ENCODE assay signal across 16 cellular contexts in genomic region chr10:72303424-72304128, GRCh38. TPM values are rescaled to one million over a fixed set of nuclear protein-coding genes. Genes with fewer than 3 reads are reported as not detected.
DNase-seq lines count a peak whose midpoint lies in the region; ATAC-seq and TF ChIP-seq lines count a peak whose summit lies in the region.
"Had no signal": no experiment of that assay in that cellular context is flagged by ENCODE, and none has a peak within 500 bp of the region (broad histone marks: within the 10 kb centered on the region; RNA-seq: fewer than 3 reads in every experiment).

No MANE protein-coding gene starts in this region.

- no peak overlapping the region for H3K4me3 ChIP-seq in right cardiac atrium (ENCODE audit: low read length)
- no peak overlapping the region for H3K4me3 ChIP-seq in heart right ventricle
- no peak overlapping the region for H3K4me3 ChIP-seq in Panc1 (ENCODE audit: low read depth in 2 of 2, low read length in 2 of 2)
- H3K4me3 ChIP-seq: colonic mucosa, SK-N-MC, transverse colon had no signal

- no peaks in the 10 kb centered on the region for H3K36me3 ChIP-seq in heart right ventricle
- no peaks in the 10 kb centered on the region for H3K36me3 ChIP-seq in Panc1 (ENCODE audit: control insufficient read depth, insufficient read depth, low read length)
- H3K36me3 ChIP-seq: colonic mucosa, transverse colon had no signal

- H3K27me3 Mint-ChIP-seq in brain (no peaks in the 10 kb centered on the region), HFFc6 (ENCODE audit: insufficient read depth) (peaks cover 2% of the 10 kb centered on the region; the same call in 1 of the 2 replicates)
- H3K27me3 Mint-ChIP-seq: memory B cell had no signal

- no TSS peak for BruUV-seq in Panc1 (replicated peaks; lab: Mats Ljungman, UMichigan)

- POLR2A ChIA-PET in Panc1 (lab: Charles Lee), result no interaction called here

- intact Hi-C loops in right cardiac atrium (cut with DNase I) (no loop called here), heart right ventricle (cut with DNase I) (no loop called here), Panc1 (cut with micrococcal nuclease; ENCODE audit: unreplicated experiment) (no loop called here)

- H3K4me1 Mint-ChIP-seq in brain (peaks cover 35% of the 10 kb centered on the region), HFFc6 (ENCODE audit: low read depth) (peaks cover 19% of the 10 kb centered on the region)

- ATAC-seq in right cardiac atrium, result no peak
- ATAC-seq in heart right ventricle, result no peak
- ATAC-seq in Panc1, result peak; percentile 51; the same call in 1 of the 2 replicates
- ATAC-seq in GM18520 (IDR thresholded peaks at IDR 0.05; ENCODE audit: unreplicated experiment), result no peak
- ATAC-seq in HG03039 (IDR thresholded peaks at IDR 0.05; ENCODE audit: unreplicated experiment), result no peak

- H3K27ac ChIP-seq in right cardiac atrium (ENCODE audit: low read length) (no peak overlapping the region), heart right ventricle (no peak overlapping the region), Panc1 (ENCODE audit: low read length) (peak overlapping the region; percentile 74)
- H3K27ac ChIP-seq: colonic mucosa, epithelial cell of prostate, SK-N-MC, transverse colon had no signal

- 83% methylated on average over 8 of the region's 8 CpGs for WGBS in right cardiac atrium
- WGBS in heart right ventricle, 2 donors, result 87 to 89% methylated on average over 8 of the region's 8 CpGs

- TF ChIP-seq CTCF in heart right ventricle (IDR thresholded peaks at IDR 0.05) (no peak), Panc1 (IDR thresholded peaks at IDR 0.05) (no peak), brain (conservative IDR thresholded peaks at IDR 0.05) (no peak), HFFc6 (IDR thresholded peaks at IDR 0.05) (no peak)

- H3K4me1 ChIP-seq in right cardiac atrium (ENCODE audit: control insufficient read depth, insufficient read depth, low read length) (peaks cover 6% of the 10 kb centered on the region), heart right ventricle (peaks cover 3 to 41% (median 20%) of the 10 kb centered on the region in 9 donors), Panc1 (ENCODE audit: control insufficient read depth, insufficient read depth, low read length) (peaks cover 23% of the 10 kb centered on the region)

- H3K4me3 Mint-ChIP-seq in brain (peak overlapping the region in 1 of 5 experiments; percentile 14), HFFc6 (no peak overlapping the region)
- H3K4me3 Mint-ChIP-seq: memory B cell had no signal

- CTCF ChIA-PET in Panc1 (lab: Charles Lee), result interaction anchor here (0.5 kb wide), 1 partner anchor 280 kb away, joined by 3 read pairs; no protein-coding TSS in a partner anchor

- peaks cover 0 to 4% (median 0%) of the 10 kb centered on the region in 5 experiments for H3K9me3 Mint-ChIP-seq in brain
- H3K9me3 Mint-ChIP-seq in HFFc6, result no peaks in the 10 kb centered on the region
- H3K9me3 Mint-ChIP-seq: memory B cell had no signal

- H3K27ac Mint-ChIP-seq in brain (peak overlapping the region in 4 of 5 experiments; percentile 23 to 80 (median 50)), HFFc6 (no peak overlapping the region)
- H3K27ac Mint-ChIP-seq: memory B cell had no signal

- in situ Hi-C loops in Panc1 (cut with HindIII; ENCODE audit: low pct_unique_long_range_greater_than_20kb, low sequenced_read_pairs), result loop anchor here (25.0 kb wide), 1 partner anchor 341 kb away; the partner anchor contains the start of gene CHST3

- H3K9me3 ChIP-seq in right cardiac atrium (ENCODE audit: control insufficient read depth, low read length), result no peaks in the 10 kb centered on the region
- H3K9me3 ChIP-seq in heart right ventricle, result no peaks in the 10 kb centered on the region
- H3K9me3 ChIP-seq in Panc1 (ENCODE audit: control insufficient read depth, insufficient read depth, low read depth, low read length), result no peaks in the 10 kb centered on the region
- H3K9me3 ChIP-seq: colonic mucosa, transverse colon had no signal

- H3K27me3 ChIP-seq in right cardiac atrium (ENCODE audit: control insufficient read depth, insufficient read depth), result no peaks in the 10 kb centered on the region
- H3K27me3 ChIP-seq in heart right ventricle, result no peaks in the 10 kb centered on the region
- H3K27me3 ChIP-seq in Panc1 (ENCODE audit: control insufficient read depth, insufficient read depth, low read length), result no peaks in the 10 kb centered on the region
- H3K27me3 ChIP-seq: colonic mucosa, transverse colon had no signal

- no peaks in the 10 kb centered on the region for H3K36me3 Mint-ChIP-seq in brain
- no peaks in the 10 kb centered on the region for H3K36me3 Mint-ChIP-seq in HFFc6 (ENCODE audit: low read depth)
- H3K36me3 Mint-ChIP-seq: memory B cell had no signal

- DNase-seq in right cardiac atrium, result peak in 2 of 3 donors; percentile 27 to 30
- no peak for DNase-seq in heart right ventricle
- no peak for DNase-seq in Panc1 (ENCODE audit: low read depth, low spot score)
- DNase-seq in HFFc6, result no peak
- no peak for DNase-seq in HPDE6-E6E7 (ENCODE audit: extremely low spot score)
- DNase-seq: colonic mucosa; NCI-H146; occipital lobe; stimulated activated CD4-positive, alpha-beta T cell treated with anti-CD3 and anti-CD28 coated beads, Interleukin-4, amount 100 ng/mL, for 1 hour; transverse colon had no signal

RNA-seq across cellular contexts. Expression of gene DDIT4, which starts 29.9 kb away (rescaled TPM):
- 100 to 1,000 TPM in 1 of 4 donors, 10 to 100 TPM in 3; 33.0 to 113 (median 76.5) TPM for total RNA-seq in right cardiac atrium
- polyA plus RNA-seq in right cardiac atrium, result 53.6 TPM
- total RNA-seq in heart right ventricle, result 100 to 1,000 TPM in 1 of 10 donors, 10 to 100 TPM in 9; 13.6 to 102 (median 30.2) TPM
- polyA plus RNA-seq in heart right ventricle, result 100 to 1,000 TPM in 1 of 2 donors, 10 to 100 TPM in 1; 64.7 to 135 TPM
- total RNA-seq in Panc1 (2021; ENCODE audit: unreplicated experiment), result 157 TPM
- polyA plus RNA-seq in Panc1 (2012; ENCODE audit: insufficient read length), result 344 TPM
- 121 TPM for polyA plus RNA-seq in brain (ENCODE audit: insufficient read depth, low read depth, low replicate concordance)
- 10 to 100 TPM; 27.7 to 32.4 (median 30.0) TPM for total RNA-seq in HFFc6 (2021; fragmentation: NEBNext Ultra II Directional; extraction: Animal tissue kit (Norgen Biotek cat#: 25700))

RNA-seq across cellular contexts. Expression of gene DNAJB12, which starts 51.1 kb away (rescaled TPM):
- total RNA-seq in right cardiac atrium (10 to 100 TPM; 26.9 to 35.0 (median 30.9) TPM), heart right ventricle (10 to 100 TPM; 24.4 to 32.8 (median 28.9) TPM), Panc1 (2021; ENCODE audit: unreplicated experiment) (51.0 TPM)
- polyA plus RNA-seq in right cardiac atrium (25.8 TPM), heart right ventricle (10 to 100 TPM; 22.6 to 27.5 TPM), brain (ENCODE audit: insufficient read depth, low read depth, low replicate concordance) (29.3 TPM)
- 46.8 TPM for polyA plus RNA-seq in Panc1 (2012; ENCODE audit: insufficient read length)
- total RNA-seq in HFFc6 (2021; fragmentation: NEBNext Ultra II Directional; extraction: Animal tissue kit (Norgen Biotek cat#: 25700)), result 10 to 100 TPM; 36.3 to 42.5 (median 39.0) TPM

Comparison
In these comparisons a context has a peak if more than half of its experiments do, and no peak if none do; other contexts are left out.
1. DNase-seq: peak in right cardiac atrium (2 of 3); none in heart right ventricle (0 of 2), Panc1 (single experiment), HFFc6 (single experiment) and HPDE6-E6E7 (single experiment).